Comparison of ENCODE assay signal across 8 cellular contexts in the genomic region with DNA sequence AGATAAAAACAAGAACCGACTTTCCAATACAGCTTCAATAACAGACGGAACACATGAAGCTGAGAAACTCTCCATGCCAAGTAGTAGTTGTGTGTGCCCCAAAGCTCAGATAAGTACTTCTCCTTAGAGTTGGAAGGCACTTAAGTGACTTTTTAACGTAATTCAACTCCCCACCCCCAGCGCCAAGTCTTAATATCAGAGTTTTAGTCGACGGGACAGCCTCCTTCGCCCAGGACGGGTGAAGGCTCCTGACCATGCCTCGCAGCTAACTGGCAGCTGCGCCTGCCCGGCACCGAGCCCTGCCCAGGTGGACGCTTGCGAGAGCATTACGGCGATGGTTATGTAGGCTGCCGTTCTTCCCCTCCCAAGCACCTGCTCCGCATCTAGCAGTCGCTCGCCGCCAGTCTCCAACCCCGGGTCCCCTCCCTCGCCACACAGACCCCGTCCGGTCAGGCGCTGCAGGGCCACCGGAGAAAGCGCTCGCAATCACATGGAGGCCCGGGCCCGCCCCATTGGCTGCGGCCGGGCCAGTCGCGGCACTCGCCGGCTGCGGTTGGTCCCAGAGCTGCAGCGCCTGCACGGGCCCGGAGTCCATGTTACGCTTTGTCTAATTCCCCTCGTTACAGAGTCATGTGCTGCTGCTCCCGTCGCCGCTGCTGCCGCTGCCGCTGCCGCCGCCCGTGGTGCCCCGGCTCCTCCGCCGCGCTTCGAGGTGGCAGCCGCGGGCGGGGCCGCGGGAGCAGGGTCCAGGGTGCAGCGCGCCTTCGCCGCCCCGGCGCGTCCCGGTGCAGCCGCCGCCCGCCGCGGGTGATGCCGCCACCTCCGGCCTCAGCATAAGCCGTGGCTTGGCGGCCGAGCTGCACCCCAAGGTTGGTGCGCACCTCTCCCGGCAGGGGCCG.
DNase-seq lines count a peak whose midpoint lies in the region; ATAC-seq and TF ChIP-seq lines count a peak whose summit lies in the region.

LRRC8D (plus strand) TSS at position 610 of the 899 bp plus-strand sequence. CDS start 112,037 bp downstream, outside the sequence.

- H3K27me3 ChIP-seq in brain microvascular endothelial cell (replicated peaks) (no peaks in the 10 kb centered on the region), iPS-15b (ENCODE audit: control insufficient read depth, insufficient read depth, low read length) (peaks cover 6% of the 10 kb centered on the region)

- in situ Hi-C loops in brain microvascular endothelial cell (cut with HindIII; ENCODE audit: low pct_ligation_motif_present, low sequenced_read_pairs), result loop anchor here (25.0 kb wide), 1 partner anchor 167 kb away; the partner anchor contains the start of gene ZNF326

- no peaks in the 10 kb centered on the region for H3K9me3 ChIP-seq in iPS-15b (ENCODE audit: control insufficient read depth, insufficient read depth, low read length)

- H3K9ac ChIP-seq in iPS-15b (ENCODE audit: low read depth, low read length), result peak within 1 kb of the TSS; percentile 83

- peaks cover 10% of the 10 kb centered on the region for H3K4me1 ChIP-seq in iPS-15b (ENCODE audit: control insufficient read depth, insufficient read depth, low read length)

- peak; percentile 75 for ATAC-seq in GM18517 (IDR thresholded peaks at IDR 0.05; ENCODE audit: unreplicated experiment)
- peak; percentile 82 for ATAC-seq in HG03025 (IDR thresholded peaks at IDR 0.05; ENCODE audit: low FRiP score, unreplicated experiment)

- H3K36me3 ChIP-seq in brain microvascular endothelial cell (replicated peaks) (no peaks in the 10 kb centered on the region), iPS-15b (ENCODE audit: control insufficient read depth, insufficient read depth, low read length) (no peaks in the 10 kb centered on the region)

- no peak within 1 kb of the TSS for H3K27ac ChIP-seq in brain microvascular endothelial cell

- TF ChIP-seq CTCF in brain microvascular endothelial cell (IDR thresholded peaks at IDR 0.05; ENCODE audit: low read depth, low read length, missing control alignments), result no peak

- H3K4me3 ChIP-seq in brain microvascular endothelial cell (ENCODE audit: low read depth, low read length) (peak within 1 kb of the TSS; percentile 66), iPS-15b (ENCODE audit: low read depth, low read length) (peak within 1 kb of the TSS; percentile 97), skeletal muscle cell (ENCODE audit: low read depth, low read length) (peak within 1 kb of the TSS; percentile 66)

- DNase-seq in 8988T (peak; percentile 79), NCI-H2107 (lab: John Stamatoyannopoulos, UW) (peak; percentile 95), UCSD-AML1 (lab: John Stamatoyannopoulos, UW; ENCODE audit: unreplicated experiment) (peak; percentile 90), brain microvascular endothelial cell (peak; percentile 71), skeletal muscle cell (ENCODE audit: low read depth) (no peak)
